Comparison of ENCODE assay signal across 9 cellular contexts in the genomic region with DNA sequence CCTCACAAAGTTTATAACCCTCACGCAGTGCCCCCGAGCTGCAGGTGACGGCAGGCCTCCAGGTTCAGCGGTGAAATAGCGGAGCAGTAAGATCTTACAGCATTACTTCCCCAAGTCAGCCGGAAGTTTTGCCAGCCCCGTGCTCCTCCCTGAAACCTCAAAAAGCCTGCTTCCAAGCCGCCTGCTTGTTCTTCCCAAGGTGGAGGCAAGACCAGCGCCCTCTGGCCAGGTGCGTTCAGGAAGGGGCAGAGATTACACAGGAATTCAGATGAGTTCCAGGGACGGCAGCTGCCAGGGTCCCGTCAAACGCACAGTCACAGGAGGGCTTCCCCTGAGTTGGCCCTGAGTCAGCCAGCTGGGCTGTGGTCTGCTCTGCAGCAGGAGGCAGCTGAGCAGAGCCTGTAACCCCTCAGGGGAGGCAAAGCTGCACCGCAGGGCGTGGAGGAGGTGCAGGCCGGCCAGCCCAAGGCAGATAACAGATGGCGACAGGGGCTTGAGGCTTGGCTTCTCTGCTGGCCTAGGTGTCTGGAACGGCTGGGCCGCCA.
DNase-seq lines count a peak whose midpoint lies in the region; ATAC-seq and TF ChIP-seq lines count a peak whose summit lies in the region.
"Had no signal": no experiment of that assay in that cellular context is flagged by ENCODE, and none has a peak within 500 bp of the region (broad histone marks: within the 10 kb centered on the region; RNA-seq: fewer than 3 reads in every experiment).

No MANE protein-coding gene starts in this region.

- peak overlapping the region in 1 of 4 donors; percentile 11 for H3K27ac ChIP-seq in Peyer's patch
- no peak overlapping the region for H3K27ac ChIP-seq in caudate nucleus (ENCODE audit: low read depth, low read length)

- TF ChIP-seq CTCF in Peyer's patch (IDR thresholded peaks at IDR 0.05) (no peak), type B pancreatic cell (conservative IDR thresholded peaks at IDR 0.05) (no peak)

- no peaks in the 10 kb centered on the region for H3K9me3 Mint-ChIP-seq in type B pancreatic cell

- no peaks in the 10 kb centered on the region for H3K27me3 ChIP-seq in Peyer's patch

- H3K4me1 ChIP-seq in Peyer's patch, result no peaks in the 10 kb centered on the region

- peaks cover 21% of the 10 kb centered on the region for H3K27me3 Mint-ChIP-seq in type B pancreatic cell

- peaks cover 8% of the 10 kb centered on the region for H3K4me1 Mint-ChIP-seq in type B pancreatic cell (ENCODE audit: unreplicated experiment)

- DNase-seq in Peyer's patch (peak in 2 of 3 donors; percentile 75 to 77), skeletal muscle cell (ENCODE audit: low read depth) (peak; percentile 31), NCI-H2196 (lab: John Stamatoyannopoulos, UW; ENCODE audit: unreplicated experiment) (no peak), caudate nucleus (lab: John Stamatoyannopoulos, UW) (no peak), HK-2 (ENCODE audit: unreplicated experiment) (no peak), type B pancreatic cell (ENCODE audit: extremely low spot score, unreplicated experiment) (no peak)
- DNase-seq: NCI-H446 treated with DMSO at 0.1 percent for 48 hours had no signal

- H3K36me3 Mint-ChIP-seq in type B pancreatic cell, result no peaks in the 10 kb centered on the region

- no peaks in the 10 kb centered on the region for H3K9me3 ChIP-seq in Peyer's patch

- no peak overlapping the region for H3K27ac Mint-ChIP-seq in type B pancreatic cell

- ATAC-seq in GM19043 (IDR thresholded peaks at IDR 0.05; ENCODE audit: low read depth, unreplicated experiment), result peak; percentile 84
- peak; percentile 59 for ATAC-seq in HG02938 (IDR thresholded peaks at IDR 0.05; ENCODE audit: unreplicated experiment)

- H3K4me3 ChIP-seq in Peyer's patch (peak overlapping the region in 1 of 4 donors; percentile 29), skeletal muscle cell (ENCODE audit: low read depth, low read length) (no peak overlapping the region)

- H3K36me3 ChIP-seq in Peyer's patch, result no peaks in the 10 kb centered on the region

- no peak overlapping the region for H3K4me3 Mint-ChIP-seq in type B pancreatic cell

- TF ChIP-seq POLR2A in Peyer's patch (IDR thresholded peaks at IDR 0.05), result no peak

Comparison
In these comparisons a context has a peak if more than half of its experiments do, and no peak if none do; other contexts are left out.
1. DNase-seq: peak in Peyer's patch (2 of 3) and skeletal muscle cell (single experiment); none in NCI-H2196 (single experiment), caudate nucleus (0 of 61), HK-2 (single experiment) and type B pancreatic cell (single experiment).